Comparison of ENCODE assay signal across 10 cellular contexts in genomic region chr7:93921190-93921585, GRCh38. TPM values are rescaled to one million over a fixed set of nuclear protein-coding genes. Genes with fewer than 3 reads are reported as not detected.
DNase-seq lines count a peak whose midpoint lies in the region; ATAC-seq and TF ChIP-seq lines count a peak whose summit lies in the region.
"Had no signal": no experiment of that assay in that cellular context is flagged by ENCODE, and none has a peak within 500 bp of the region (broad histone marks: within the 10 kb centered on the region; RNA-seq: fewer than 3 reads in every experiment).

No MANE protein-coding gene starts in this region.

- no peak for DNase-seq in SK-N-SH
- no peak for DNase-seq in fibroblast of the aortic adventitia (ENCODE audit: low read depth)
- DNase-seq in sciatic nerve (ENCODE audit: low spot score) = no peak
- no peak for DNase-seq in KBM-7
- DNase-seq in stimulated activated CD4-positive, alpha-beta T cell treated with anti-CD3 and anti-CD28 coated beads, Interleukin-4, amount 100 ng/mL, for 4 hours = no peak
- DNase-seq in NCI-H1092 treated with DMSO at 0.1 percent for 48 hours (lab: John Stamatoyannopoulos, UW) = no peak
- DNase-seq: activated CD4-positive, CD25-positive, alpha-beta regulatory T cell treated with anti-CD3 and anti-CD28 coated beads, Interleukin-2, amount 50 U/mL, for 72 hours; NCI-H187 treated with DMSO at 0.1 percent for 48 hours had no signal

- H3K27ac ChIP-seq in SK-N-SH (ENCODE audit: low read depth in 2 of 2, low read length in 1 of 2) = peak overlapping the region; percentile 78 to 98

- no peaks in the 10 kb centered on the region for H3K9me3 ChIP-seq in ES-I3 (ENCODE audit: control insufficient read depth, insufficient read depth, low read length)
- H3K9me3 ChIP-seq in SK-N-SH = no peaks in the 10 kb centered on the region

- intact Hi-C loops in sciatic nerve (cut with DNase I) = no loop called here

- no peaks in the 10 kb centered on the region for H3K27me3 ChIP-seq in SK-N-SH (ENCODE audit: insufficient read depth)

- in situ Hi-C loops in KBM-7 (cut with MboI; ENCODE audit: low pct_unique_long_range_greater_than_20kb, low sequenced_read_pairs) = no loop called here

- CTCF ChIA-PET in SK-N-SH (lab: Yijun Ruan, JAX) = interaction anchor here (0.5 to 3.3 kb wide), 22 partner anchors 11 to 514 kb away, joined by 3 to 17 read pairs (median 4); partner anchors contain the start of gene TFPI2

- no peak for TF ChIP-seq EP300 in SK-N-SH (IDR thresholded peaks at IDR 0.05; ENCODE audit: borderline replicate concordance in 1 of 2, low read depth in 1 of 2, low read length in 1 of 2)

- peak overlapping the region; percentile 69 to 79 for H3K4me3 ChIP-seq in SK-N-SH (ENCODE audit: low read depth in 2 of 2, low read length in 1 of 2)
- peak overlapping the region; percentile 85 for H3K4me3 ChIP-seq in fibroblast of the aortic adventitia (ENCODE audit: low read depth, low read length)

- H3K79me2 ChIP-seq in SK-N-SH (ENCODE audit: insufficient read depth) = peaks cover 30% of the 10 kb centered on the region

- H3K9me2 ChIP-seq in SK-N-SH = no peaks in the 10 kb centered on the region

- peaks cover 8% of the 10 kb centered on the region for H3F3A ChIP-seq in SK-N-SH (replicated peaks; ENCODE audit: insufficient read depth)

- 56% methylated on average over 8 of the region's 8 CpGs for WGBS in SK-N-SH (ENCODE audit: low lambda C conversion rate)

- no peaks in the 10 kb centered on the region for H4K20me1 ChIP-seq in SK-N-SH (ENCODE audit: insufficient read depth)

- peak overlapping the region; percentile 73 for H3K4me2 ChIP-seq in SK-N-SH

- peak overlapping the region; percentile 87 for H3K9ac ChIP-seq in ES-I3 (ENCODE audit: low read depth, low read length)
- H3K9ac ChIP-seq in SK-N-SH = peak overlapping the region; percentile 73

- peak overlapping the region; percentile 92 for H2AFZ ChIP-seq in SK-N-SH (ENCODE audit: low read depth)

- TF ChIP-seq CTCF in SK-N-SH (IDR thresholded peaks at IDR 0.05) (no peak), fibroblast of the aortic adventitia (IDR thresholded peaks at IDR 0.05; ENCODE audit: insufficient read depth, low read length) (no peak)

- no peak for TF ChIP-seq RAD21 in SK-N-SH (IDR thresholded peaks at IDR 0.05; ENCODE audit: low read length)

- POLR2A ChIA-PET in SK-N-SH (lab: Yijun Ruan, JAX) = interaction anchor here (0.5 to 1.7 kb wide), 7 partner anchors 18 to 201 kb away, joined by 3 to 8 read pairs (median 4); no protein-coding TSS in a partner anchor

- H3K4me1 ChIP-seq in ES-I3 (ENCODE audit: insufficient read depth, low read length) = peaks cover 10% of the 10 kb centered on the region
- H3K4me1 ChIP-seq in SK-N-SH (ENCODE audit: control insufficient read depth in 1 of 2, insufficient read depth in 2 of 2, low read depth in 1 of 2, low read length in 1 of 2) = peaks cover 14 to 22% of the 10 kb centered on the region in 2 experiments; a peak in 3 of 4 replicates

- ATAC-seq in sciatic nerve = peak; percentile 18
- ATAC-seq in HG02678 (IDR thresholded peaks at IDR 0.05; ENCODE audit: unreplicated experiment) = no peak

- H3K36me3 ChIP-seq in ES-I3 (ENCODE audit: insufficient read depth, low read length) (no peaks in the 10 kb centered on the region), SK-N-SH (replicated peaks in 1 of 2; ENCODE audit: control insufficient read depth in 1 of 2, insufficient read depth in 2 of 2, low read length in 1 of 2) (peaks cover 7% of the 10 kb centered on the region in 2 experiments)

TF ChIP-seq in SK-N-SH, 30 proteins besides CTCF, POLR2A, EP300 and RAD21:
- TF ChIP-seq RCOR1 (IDR thresholded peaks at IDR 0.05; ENCODE audit: low read length) (no peak), TEAD4 (IDR thresholded peaks at IDR 0.05; ENCODE audit: borderline replicate concordance, insufficient read depth) (no peak), MXI1 (IDR thresholded peaks at IDR 0.05; ENCODE audit: low read depth, low read length) (no peak), TCF12 (IDR thresholded peaks at IDR 0.05) (no peak)
- TF ChIP-seq, protein P1, sequence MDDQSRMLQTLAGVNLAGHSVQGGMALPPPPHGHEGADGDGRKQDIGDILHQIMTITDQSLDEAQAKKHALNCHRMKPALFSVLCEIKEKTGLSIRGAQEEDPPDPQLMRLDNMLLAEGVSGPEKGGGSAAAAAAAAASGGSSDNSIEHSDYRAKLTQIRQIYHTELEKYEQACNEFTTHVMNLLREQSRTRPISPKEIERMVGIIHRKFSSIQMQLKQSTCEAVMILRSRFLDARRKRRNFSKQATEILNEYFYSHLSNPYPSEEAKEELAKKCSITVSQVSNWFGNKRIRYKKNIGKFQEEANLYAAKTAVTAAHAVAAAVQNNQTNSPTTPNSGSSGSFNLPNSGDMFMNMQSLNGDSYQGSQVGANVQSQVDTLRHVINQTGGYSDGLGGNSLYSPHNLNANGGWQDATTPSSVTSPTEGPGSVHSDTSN (IDR thresholded peaks at IDR 0.05) = no peak
TF ChIP-seq in SK-N-SH: peak in this region for 0.

RNA-seq across cellular contexts. Expression of gene GNG11, which starts 0.3 kb away (rescaled TPM):
- 9.8 and 11.5 TPM in 2 replicates for polyA plus RNA-seq in SK-N-SH (2012; rRNA removed)
- polyA plus RNA-seq in SK-N-SH (2012; cell fraction: cytosol; rRNA removed) = 13.4 and 17.0 TPM in 2 replicates
- polyA plus RNA-seq in SK-N-SH (2012; cell fraction: nucleus; rRNA removed) = 4.4 and 4.7 TPM in 2 replicates
- total RNA-seq in fibroblast of the aortic adventitia (ENCODE audit: low replicate concordance) (37.0 and 56.9 TPM in 2 replicates), sciatic nerve (26.3 TPM)

RNA-seq across cellular contexts. Expression of gene GNGT1, which starts 14.8 kb away (rescaled TPM):
- polyA plus RNA-seq in SK-N-SH (2012; rRNA removed) = 0.15 TPM in 1 of 2 replicates, not detected in the other
- polyA plus RNA-seq in SK-N-SH (2012; cell fraction: cytosol; rRNA removed) = 0.08 and 0.13 TPM in 2 replicates
- polyA plus RNA-seq in SK-N-SH (2012; cell fraction: nucleus; rRNA removed) = 0.07 and 0.31 TPM in 2 replicates
- total RNA-seq in fibroblast of the aortic adventitia (ENCODE audit: low replicate concordance) (not detected in 2 replicates), sciatic nerve (not detected)

RNA-seq across cellular contexts. Expression of gene TFPI2, which starts 30.6 kb away (rescaled TPM):
- polyA plus RNA-seq in SK-N-SH (2012; rRNA removed) = 16.9 and 17.7 TPM in 2 replicates
- polyA plus RNA-seq in SK-N-SH (2012; cell fraction: cytosol; rRNA removed) = 14.4 and 15.5 TPM in 2 replicates
- 9.0 and 11.9 TPM in 2 replicates for polyA plus RNA-seq in SK-N-SH (2012; cell fraction: nucleus; rRNA removed)
- total RNA-seq in fibroblast of the aortic adventitia (ENCODE audit: low replicate concordance) (69.7 and 97.3 TPM in 2 replicates), sciatic nerve (4.1 TPM)

Comparison
In these comparisons a context has a peak if more than half of its experiments do, and no peak if none do; other contexts are left out.
1. RNA of gene TFPI2, which starts 30.6 kb away (total RNA-seq): 69.7 to 97.3 TPM in fibroblast of the aortic adventitia; 4.1 TPM in sciatic nerve (single experiment); every median in the first group is over 10 times any median in the second.